ENCODE assay signal across 21 cellular contexts in genomic region chr9:70677336-70677735, GRCh38.
"Had no signal": no experiment of that assay in that cellular context is flagged by ENCODE, and none has a peak within 500 bp of the region (broad histone marks: within the 10 kb centered on the region; RNA-seq: fewer than 3 reads in every experiment).

No MANE protein-coding gene starts in this region.

- DNase-seq: activated CD4-positive, alpha-beta T cell treated with anti-CD3 and anti-CD28 coated beads, Interleukin-2, amount 50 U/mL, for 1 hour; activated CD8-positive, alpha-beta T cell treated with anti-CD3 and anti-CD28 coated beads, Interleukin-2, amount 10 ng/mL, durations not matched to agents 7 days and 5 days; activated gamma-delta T cell; activated naive CD4-positive, alpha-beta T cell treated with anti-CD3 and anti-CD28 coated beads, Interleukin-2, amount 50 U/mL, for 16 hours; cortex of kidney; head of caudate nucleus; islet precursor cell; left cardiac atrium; nephron progenitor cell; occipital lobe; sigmoid colon; SK-N-SH; stimulated activated CD4-positive, alpha-beta T cell treated with anti-CD3 and anti-CD28 coated beads, Interleukin-15, amount 100 ng/mL, for 24 hours; stimulated activated CD4-positive, alpha-beta T cell treated with anti-CD3 and anti-CD28 coated beads, Interleukin-2, amount 100 ng/mL, for 48 hours; stimulated activated CD8-positive, alpha-beta memory T cell treated with anti-CD3 and anti-CD28 coated beads, Interleukin-4, amount 100 ng/mL, for 48 hours; stimulated activated naive CD4-positive, alpha-beta T cell treated with Interleukin-2 at 50 U/mL for 16 hours had no signal

- ATAC-seq: activated CD4-positive, CD25-positive, alpha-beta regulatory T cell treated with anti-CD3 and anti-CD28 coated beads, Interleukin-2, amount 50 U/mL, for 24 hours; activated CD8-positive, alpha-beta T cell treated with anti-CD3 and anti-CD28 coated beads, Interleukin-2, amount 10 ng/mL, durations not matched to agents 7 days and 5 days; gastroesophageal sphincter; left cardiac atrium had no signal

- H3K9me3 Mint-ChIP-seq: activated T-helper 1 cell treated with anti-CD3 and anti-CD28 coated beads, Interleukin-12 subunit alpha, Interleukin-12 subunit beta, Interleukin-2, Interleukin-4 antibody, amounts not matched to agents 30 ng/mL and 10 ng/mL and 1 ng/mL, durations not matched to agents 14 hours and 24 hours and 36 hours; nephron progenitor cell had no signal

- H3K4me3 ChIP-seq: breast epithelium, gastroesophageal sphincter, sigmoid colon, smooth muscle cell had no signal

- H3K27ac Mint-ChIP-seq: activated CD8-positive, alpha-beta T cell treated with anti-CD3 and anti-CD28 coated beads, Interleukin-2, amount 10 ng/mL, durations not matched to agents 7 days and 5 days; activated T-helper 1 cell treated with anti-CD3 and anti-CD28 coated beads, Interleukin-12 subunit alpha, Interleukin-12 subunit beta, Interleukin-2, Interleukin-4 antibody, amounts not matched to agents 30 ng/mL and 10 ng/mL and 1 ng/mL, durations not matched to agents 14 hours and 24 hours and 36 hours; nephron progenitor cell had no signal
